Comparison of ENCODE assay signal across 1 cellular context in the genomic region with DNA sequence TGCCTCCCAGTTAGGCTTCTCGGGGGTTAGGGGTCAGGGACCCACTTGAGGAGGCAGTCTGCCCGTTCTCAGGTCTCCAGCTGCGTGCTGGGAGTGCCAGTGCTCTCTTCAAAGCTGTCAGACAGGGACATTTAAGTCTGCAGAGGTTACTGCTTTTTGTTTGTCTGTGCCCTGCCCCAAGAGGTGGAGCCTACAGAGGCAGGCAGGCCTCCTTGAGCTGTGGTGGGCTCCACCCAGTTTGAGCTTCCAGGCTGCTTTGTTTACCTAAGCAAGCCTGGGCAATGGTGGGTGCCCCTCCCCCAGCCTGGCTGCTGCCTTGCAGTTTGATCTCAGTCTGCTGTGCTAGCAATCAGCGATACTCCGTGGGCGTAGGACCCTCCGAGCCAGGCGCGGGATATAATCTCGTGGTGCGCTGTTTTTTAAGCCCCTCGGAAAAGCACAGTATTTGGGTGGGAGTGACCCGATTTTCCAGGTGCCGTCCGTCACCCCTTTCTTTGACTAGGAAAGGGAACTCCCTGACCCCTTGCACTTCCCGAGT.
TF ChIP-seq lines count a peak whose summit lies in the region.

No MANE protein-coding gene starts in this region.

TF ChIP-seq in A549, 52 proteins besides CTCF, POLR2A, EP300 and RAD21:
- peak in 1 of 2 experiments; percentile 34; a peak in 1 of 5 replicates for TF ChIP-seq JUN (IDR thresholded peaks at IDR 0.05)
